ENCODE assay signal across 1 cellular context in the genomic region with DNA sequence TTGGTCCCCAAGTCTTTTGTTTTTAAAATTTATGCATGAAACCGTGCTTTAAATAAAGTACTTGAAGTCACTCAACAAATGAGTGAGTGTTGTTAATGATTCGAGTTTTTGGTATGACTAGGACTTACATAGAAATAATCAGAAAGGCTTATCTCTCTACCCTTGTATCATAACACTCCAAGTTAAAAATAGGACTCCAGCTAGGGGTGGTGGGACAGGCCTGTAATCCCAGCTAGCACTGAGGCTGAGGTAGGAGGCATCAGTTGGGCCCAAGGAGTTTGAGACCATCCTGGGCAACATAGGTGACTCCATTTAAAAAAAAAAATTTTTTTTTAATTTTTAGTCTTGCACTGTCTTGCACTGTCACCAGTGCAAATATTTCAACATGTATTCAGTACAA.
TF ChIP-seq lines count a peak whose summit lies in the region.

No MANE protein-coding gene starts in this region.

TF ChIP-seq in IMR-90, 13 proteins besides CTCF, POLR2A, EP300 and RAD21 (continued from another document):
- TF ChIP-seq, protein P1, sequence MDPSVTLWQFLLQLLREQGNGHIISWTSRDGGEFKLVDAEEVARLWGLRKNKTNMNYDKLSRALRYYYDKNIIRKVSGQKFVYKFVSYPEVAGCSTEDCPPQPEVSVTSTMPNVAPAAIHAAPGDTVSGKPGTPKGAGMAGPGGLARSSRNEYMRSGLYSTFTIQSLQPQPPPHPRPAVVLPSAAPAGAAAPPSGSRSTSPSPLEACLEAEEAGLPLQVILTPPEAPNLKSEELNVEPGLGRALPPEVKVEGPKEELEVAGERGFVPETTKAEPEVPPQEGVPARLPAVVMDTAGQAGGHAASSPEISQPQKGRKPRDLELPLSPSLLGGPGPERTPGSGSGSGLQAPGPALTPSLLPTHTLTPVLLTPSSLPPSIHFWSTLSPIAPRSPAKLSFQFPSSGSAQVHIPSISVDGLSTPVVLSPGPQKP (IDR thresholded peaks at IDR 0.05; ENCODE audit: borderline replicate concordance, low read depth, low read length) = no peak
- TF ChIP-seq BHLHE40 (IDR thresholded peaks at IDR 0.05; ENCODE audit: low read depth, low read length) (no peak), MAZ (IDR thresholded peaks at IDR 0.05; ENCODE audit: borderline replicate concordance, low read depth, low read length) (no peak), MXI1 (IDR thresholded peaks at IDR 0.05; ENCODE audit: borderline replicate concordance, low read depth, low read length) (no peak), SMC3 (IDR thresholded peaks at IDR 0.05; ENCODE audit: low read depth, low read length) (no peak)
- TF ChIP-seq, protein P2, sequence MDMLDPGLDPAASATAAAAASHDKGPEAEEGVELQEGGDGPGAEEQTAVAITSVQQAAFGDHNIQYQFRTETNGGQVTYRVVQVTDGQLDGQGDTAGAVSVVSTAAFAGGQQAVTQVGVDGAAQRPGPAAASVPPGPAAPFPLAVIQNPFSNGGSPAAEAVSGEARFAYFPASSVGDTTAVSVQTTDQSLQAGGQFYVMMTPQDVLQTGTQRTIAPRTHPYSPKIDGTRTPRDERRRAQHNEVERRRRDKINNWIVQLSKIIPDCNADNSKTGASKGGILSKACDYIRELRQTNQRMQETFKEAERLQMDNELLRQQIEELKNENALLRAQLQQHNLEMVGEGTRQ (IDR thresholded peaks at IDR 0.05; ENCODE audit: low read depth, low read length) = no peak
TF ChIP-seq in IMR-90: peak in this region for 0.
